8 cellular contexts compared by ENCODE assay signal in genomic region chr11:74493816-74494630, GRCh38. TPM values are rescaled to one million over a fixed set of nuclear protein-coding genes. Genes with fewer than 3 reads are reported as not detected.
A peak's percentile ranks its signal among the peaks of the same experiment; 100 is the strongest.
DNase-seq lines count a peak whose midpoint lies in the region; ATAC-seq and TF ChIP-seq lines count a peak whose summit lies in the region.

No MANE protein-coding gene starts in this region.

- H3K27me3 ChIP-seq in GM06990 (replicated peaks; ENCODE audit: control insufficient read depth, insufficient read depth, low read length) (no peaks in the 10 kb centered on the region), SJSA1 (replicated peaks) (no peaks in the 10 kb centered on the region)

- DNase-seq in A172 (ENCODE audit: low spot score) (peak; percentile 16), GM06990 (ENCODE audit: extremely low read depth, insufficient read length) (no peak), SJSA1 (ENCODE audit: low read depth in 1 of 2, low spot score in 2 of 2) (no peak), fibroblast of peridontal ligament (ENCODE audit: extremely low read depth) (peak; percentile 37), putamen (ENCODE audit: low spot score) (peak; percentile 3), T1000 (lab: John Stamatoyannopoulos, UW) (no peak)

- no peak for ATAC-seq in GM18511 (IDR thresholded peaks at IDR 0.05; ENCODE audit: unreplicated experiment)
- no peak for ATAC-seq in esophagus mucosa

- H3K4me1 ChIP-seq in SJSA1 (replicated peaks) = no peaks in the 10 kb centered on the region

- H3K9me3 ChIP-seq in SJSA1 (replicated peaks) = no peaks in the 10 kb centered on the region

- peak overlapping the region; percentile 79 for H3K4me3 ChIP-seq in GM06990 (replicated peaks; ENCODE audit: low read depth, low read length)
- peak overlapping the region; percentile 81 for H3K4me3 ChIP-seq in SJSA1

- H3K36me3 ChIP-seq in GM06990 (ENCODE audit: control insufficient read depth, insufficient read depth, low read length) = no peaks in the 10 kb centered on the region
- no peaks in the 10 kb centered on the region for H3K36me3 ChIP-seq in SJSA1

- TF ChIP-seq CTCF in GM06990 (IDR thresholded peaks at IDR 0.05; ENCODE audit: insufficient read depth, low read length, poor library complexity, severe bottlenecking) = no peak

- H3K27ac ChIP-seq in SJSA1 = no peak overlapping the region

RNA-seq across cellular contexts. Expression of gene LIPT2, which starts 0.5 kb away (rescaled TPM):
- total RNA-seq in A172 (2014; rRNA removed; shearing (Covaris generic)) = 8.3 and 8.8 TPM in 2 replicates
- 2.3 and 2.4 TPM in 2 replicates for total RNA-seq in SJSA1 (2014; rRNA removed; shearing (Covaris generic))
- total RNA-seq in esophagus mucosa = 2.4 TPM

RNA-seq across cellular contexts. Expression of gene KCNE3, which starts 26.7 kb away (rescaled TPM):
- total RNA-seq in A172 (2014; rRNA removed; shearing (Covaris generic)) = not detected in 2 replicates
- not detected in 2 replicates for total RNA-seq in SJSA1 (2014; rRNA removed; shearing (Covaris generic))
- 2.5 TPM for total RNA-seq in esophagus mucosa

Comparison
In these comparisons a context has a peak if more than half of its experiments do, and no peak if none do; other contexts are left out.
1. DNase-seq: peak in A172 (single experiment), fibroblast of peridontal ligament (single experiment) and putamen (single experiment); none in GM06990 (single experiment), SJSA1 (0 of 2) and T1000 (single experiment).